8 cellular contexts compared by ENCODE assay signal in genomic region chr16:29265255-29265853, GRCh38.
A peak's percentile ranks its signal among the peaks of the same experiment; 100 is the strongest.
DNase-seq lines count a peak whose midpoint lies in the region; ATAC-seq and TF ChIP-seq lines count a peak whose summit lies in the region.
"Not testable (repeated sequence)": the region's sequence is repeated elsewhere in the genome, so short reads cannot be mapped to it uniquely, and the experiment has no call there.

No MANE protein-coding gene starts in this region.

- TF ChIP-seq EP300 in upper lobe of left lung (IDR thresholded peaks at IDR 0.05) = not testable (repeated sequence)

- intact Hi-C loops in activated naive CD4-positive, alpha-beta T cell treated with anti-CD3 and anti-CD28 coated beads for 36 hours (cut with micrococcal nuclease) = not testable (repeated sequence)

- H3K27me3 ChIP-seq in upper lobe of left lung = not testable (repeated sequence)

- H3K27me3 Mint-ChIP-seq in activated naive CD4-positive, alpha-beta T cell treated with anti-CD3 and anti-CD28 coated beads for 36 hours (ENCODE audit: low read depth) = not testable (repeated sequence)

- not testable (repeated sequence) for TF ChIP-seq POLR2A in erythroblast (IDR thresholded peaks at IDR 0.05; ENCODE audit: low read length); upper lobe of left lung (IDR thresholded peaks at IDR 0.05)

- DNase-seq in EL (peak; percentile 96), HuH-7.5 (ENCODE audit: low spot score) (peak; percentile 44), SHP77 (lab: John Stamatoyannopoulos, UW) (peak; percentile 30 to 70), erythroblast (lab: John Stamatoyannopoulos, UW) (peak; percentile 68 to 84), kidney glomerular epithelial cell (lab: John Stamatoyannopoulos, UW) (peak; percentile 75), pulmonary artery endothelial cell (ENCODE audit: low read depth, low spot score) (peak; percentile 92), upper lobe of left lung (peak in 1 of 2 donors; percentile 89)
- peak; percentile 23 for DNase-seq in activated naive CD4-positive, alpha-beta T cell treated with anti-CD3 and anti-CD28 coated beads for 36 hours

- TF ChIP-seq CTCF in upper lobe of left lung (IDR thresholded peaks at IDR 0.05) = not testable (repeated sequence)

- not testable (repeated sequence) for H3K4me3 Mint-ChIP-seq in activated naive CD4-positive, alpha-beta T cell treated with anti-CD3 and anti-CD28 coated beads for 36 hours

- peaks cover 4 to 10% (median 7%) of the 10 kb centered on the region in 4 donors for H3K4me1 ChIP-seq in upper lobe of left lung

- H3K9me3 Mint-ChIP-seq in activated naive CD4-positive, alpha-beta T cell treated with anti-CD3 and anti-CD28 coated beads for 36 hours = not testable (repeated sequence)

- H3K36me3 Mint-ChIP-seq in activated naive CD4-positive, alpha-beta T cell treated with anti-CD3 and anti-CD28 coated beads for 36 hours (ENCODE audit: low read depth) = not testable (repeated sequence)

- H3K4me3 ChIP-seq in upper lobe of left lung = not testable (repeated sequence)

- not testable (repeated sequence) for H3K36me3 ChIP-seq in upper lobe of left lung

- CTCF ChIA-PET in activated naive CD4-positive, alpha-beta T cell treated with anti-CD3 and anti-CD28 coated beads for 36 hours (lab: Charles Lee) = not testable (repeated sequence)

- not testable (repeated sequence) for H3K4me1 Mint-ChIP-seq in activated naive CD4-positive, alpha-beta T cell treated with anti-CD3 and anti-CD28 coated beads for 36 hours (ENCODE audit: low read depth)

- H3K27ac Mint-ChIP-seq in activated naive CD4-positive, alpha-beta T cell treated with anti-CD3 and anti-CD28 coated beads for 36 hours = not testable (repeated sequence)

- H3K9me3 ChIP-seq in upper lobe of left lung = not testable (repeated sequence)

- peak; percentile 85 to 90 for ATAC-seq in upper lobe of left lung (ENCODE audit: low FRiP score in 2 of 2)

- 42 to 64% methylated on average over 4 to 8 of the region's 9 CpGs for WGBS in upper lobe of left lung, 2 donors

- peak overlapping the region in 2 of 4 donors; percentile 21 to 27 for H3K27ac ChIP-seq in upper lobe of left lung
